1 cellular context compared by ENCODE assay signal in genomic region chr3:195180490-195181106, GRCh38.
TF ChIP-seq lines count a peak whose summit lies in the region.

No MANE protein-coding gene starts in this region.

TF ChIP-seq in GM23338, 12 proteins besides CTCF, POLR2A, EP300 and RAD21 (continued from another document):
- TF ChIP-seq ZNF462 (CRISPR knock-in tag; IDR thresholded peaks at IDR 0.05): no peak
- no peak for TF ChIP-seq EZH2phosphoT487 (IDR thresholded peaks at IDR 0.05; ENCODE audit: unreplicated experiment)
- no peak for TF ChIP-seq ETS1 (IDR thresholded peaks at IDR 0.05)
- TF ChIP-seq CREB1 (CRISPR knock-in tag; IDR thresholded peaks at IDR 0.05; ENCODE audit: low read depth): no peak
